Comparison of ENCODE assay signal across 18 cellular contexts in the genomic region with DNA sequence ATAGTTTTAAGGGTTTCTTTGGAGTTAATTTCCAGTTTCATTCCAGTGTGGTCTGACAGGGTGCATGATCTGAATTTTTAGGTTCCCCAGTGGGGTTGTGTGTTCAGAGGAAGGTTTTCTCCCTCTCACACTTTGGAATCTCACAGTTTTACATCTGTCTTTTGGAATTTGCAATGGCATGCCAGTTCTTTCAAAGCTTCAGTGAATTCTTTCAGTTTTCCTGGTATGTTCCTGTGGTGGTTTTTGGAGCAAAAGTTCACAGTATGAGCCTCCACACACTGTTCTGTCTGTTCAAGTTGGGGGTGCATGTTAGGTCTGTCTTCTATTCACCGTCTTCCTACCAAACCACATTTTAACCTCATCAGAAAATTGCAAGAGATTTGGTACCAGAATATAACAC.
DNase-seq lines count a peak whose midpoint lies in the region; ATAC-seq and TF ChIP-seq lines count a peak whose summit lies in the region.
"Had no signal": no experiment of that assay in that cellular context is flagged by ENCODE, and none has a peak within 500 bp of the region (broad histone marks: within the 10 kb centered on the region; RNA-seq: fewer than 3 reads in every experiment).

No MANE protein-coding gene starts in this region.

- WGBS in mesendoderm (ENCODE audit: extremely low coverage, insufficient coverage, low lambda C conversion rate) = no CpG with 5 or more reads among the region's 1 CpG
- no CpG with 5 or more reads among the region's 1 CpG for WGBS in trophoblast cell (ENCODE audit: extremely low coverage, insufficient coverage, insufficient read length)
- 72% methylated on average over 1 of the region's 1 CpG for WGBS in right cardiac atrium

- peak overlapping the region; percentile 49; the same call in 1 of the 2 replicates for H3K4me3 Mint-ChIP-seq in HFFc6

- H3K36me3 Mint-ChIP-seq in HFFc6 (ENCODE audit: low read depth) = peaks cover 16% of the 10 kb centered on the region

- peaks cover 6% of the 10 kb centered on the region; the same call in 1 of the 2 replicates for H3K27me3 Mint-ChIP-seq in HFFc6 (ENCODE audit: insufficient read depth)

- H3K9me3 ChIP-seq in skeletal muscle satellite cell (replicated peaks; ENCODE audit: low read length) = no peaks in the 10 kb centered on the region
- H3K9me3 ChIP-seq in trophoblast cell (ENCODE audit: insufficient read depth, low read depth, low read length) = no peaks in the 10 kb centered on the region
- H3K9me3 ChIP-seq in right cardiac atrium (ENCODE audit: control insufficient read depth, low read length) = no peaks in the 10 kb centered on the region
- H3K9me3 ChIP-seq: SK-N-SH had no signal

- H4K5ac ChIP-seq in mesendoderm (ENCODE audit: low read length) = no peak overlapping the region

- H3K36me3 ChIP-seq in brain microvascular endothelial cell (replicated peaks) (no peaks in the 10 kb centered on the region), mesendoderm (ENCODE audit: control insufficient read depth, insufficient read depth, low read length) (no peaks in the 10 kb centered on the region), skeletal muscle satellite cell (ENCODE audit: insufficient read depth, low read length) (no peaks in the 10 kb centered on the region), trophoblast cell (ENCODE audit: control insufficient read depth in 1 of 2, insufficient read depth in 2 of 2, low read length in 2 of 2) (no peaks in the 10 kb centered on the region)
- H3K36me3 ChIP-seq: BLaER1 treated with 17β-estradiol and CSF1 and Interleukin-3, amounts not matched to agents 10 nM and 100 nM had no signal

- H3K79me1 ChIP-seq in mesendoderm (ENCODE audit: low read length) = no peaks in the 10 kb centered on the region
- H3K79me1 ChIP-seq in trophoblast cell (ENCODE audit: low read length) = no peaks in the 10 kb centered on the region

- H3K9ac ChIP-seq in mesendoderm (ENCODE audit: low read length) (no peak overlapping the region), skeletal muscle satellite cell (ENCODE audit: low read depth, low read length) (peak overlapping the region; percentile 15), trophoblast cell (ENCODE audit: low read length) (no peak overlapping the region)
- H3K9ac ChIP-seq: BLaER1 treated with 17β-estradiol and CSF1 and Interleukin-3, amounts not matched to agents 10 nM and 100 nM; SK-N-SH had no signal

- H2BK12ac ChIP-seq in trophoblast cell (ENCODE audit: low read length) = no peak overlapping the region

- intact Hi-C loops in right cardiac atrium (cut with DNase I) = no loop called here

- no peak overlapping the region for H4K12ac ChIP-seq in trophoblast cell (ENCODE audit: low read depth, low read length)

- H3K14ac ChIP-seq in trophoblast cell (ENCODE audit: low read length) = no peak overlapping the region

- H3K18ac ChIP-seq in mesendoderm (ENCODE audit: low read length) = no peak overlapping the region
- H3K18ac ChIP-seq in trophoblast cell (ENCODE audit: low read length) = no peak overlapping the region

- no peaks in the 10 kb centered on the region for H3K27me3 ChIP-seq in brain microvascular endothelial cell (replicated peaks)
- H3K27me3 ChIP-seq in mesendoderm (ENCODE audit: insufficient read depth, low read length, poor library complexity) = no peaks in the 10 kb centered on the region
- no peaks in the 10 kb centered on the region for H3K27me3 ChIP-seq in skeletal muscle satellite cell (ENCODE audit: control insufficient read depth, insufficient read depth, low read length)
- H3K27me3 ChIP-seq in trophoblast cell (ENCODE audit: insufficient read depth, low read length) = no peaks in the 10 kb centered on the region
- no peaks in the 10 kb centered on the region for H3K27me3 ChIP-seq in right cardiac atrium (ENCODE audit: control insufficient read depth, insufficient read depth)
- H3K27me3 ChIP-seq: BLaER1 treated with 17β-estradiol and CSF1 and Interleukin-3, amounts not matched to agents 10 nM and 100 nM had no signal

- H3K4ac ChIP-seq in mesendoderm (ENCODE audit: low read depth, low read length) (no peak overlapping the region), trophoblast cell (ENCODE audit: low read depth, low read length) (no peak overlapping the region)

- no peak overlapping the region for H4K91ac ChIP-seq in trophoblast cell (ENCODE audit: low read depth, low read length)

- no peak overlapping the region for H3K27ac Mint-ChIP-seq in HFFc6

- H2BK120ac ChIP-seq in mesendoderm (ENCODE audit: low read depth, low read length) = no peak overlapping the region
- H2BK120ac ChIP-seq in trophoblast cell (ENCODE audit: insufficient read depth, low read length, poor library complexity) = no peak overlapping the region

- H3K4me3 ChIP-seq in brain microvascular endothelial cell (ENCODE audit: low read depth, low read length) (no peak overlapping the region), mesendoderm (ENCODE audit: low read length) (no peak overlapping the region), skeletal muscle satellite cell (ENCODE audit: low read length) (no peak overlapping the region), trophoblast cell (ENCODE audit: low read depth, low read length) (no peak overlapping the region), right cardiac atrium (ENCODE audit: low read length) (no peak overlapping the region)
- H3K4me3 ChIP-seq: BLaER1 treated with 17β-estradiol and CSF1 and Interleukin-3, amounts not matched to agents 10 nM and 100 nM; GM12878 had no signal

- H4K8ac ChIP-seq in mesendoderm (ENCODE audit: low read depth, low read length) (no peak overlapping the region), trophoblast cell (ENCODE audit: low read depth, low read length) (no peak overlapping the region)

- H3K27ac ChIP-seq in brain microvascular endothelial cell (no peak overlapping the region), mesendoderm (ENCODE audit: low read depth, low read length) (no peak overlapping the region), trophoblast cell (ENCODE audit: low read depth, low read length) (no peak overlapping the region), right cardiac atrium (ENCODE audit: low read length) (no peak overlapping the region)
- H3K27ac ChIP-seq: BLaER1 treated with 17β-estradiol and CSF1 and Interleukin-3, amounts not matched to agents 10 nM and 100 nM had no signal

- no peak overlapping the region for H3K56ac ChIP-seq in mesendoderm (ENCODE audit: low read length)

- no peaks in the 10 kb centered on the region for H3K79me2 ChIP-seq in mesendoderm (ENCODE audit: control insufficient read depth, insufficient read depth, low read length)
- H3K79me2 ChIP-seq in trophoblast cell (ENCODE audit: control insufficient read depth, insufficient read depth, low read length, poor library complexity) = no peaks in the 10 kb centered on the region

- H2BK5ac ChIP-seq in mesendoderm (ENCODE audit: low read length) (no peak overlapping the region), trophoblast cell (ENCODE audit: low read depth, low read length, poor library complexity) (no peak overlapping the region)

- DNase-seq in HFFc6 (peak; percentile 6), brain microvascular endothelial cell (peak; percentile 0), mesendoderm (peak; percentile 84), trophoblast cell (no peak), NCI-H1930 (lab: John Stamatoyannopoulos, UW) (no peak), right cardiac atrium (no peak)
- DNase-seq: MM.1S, NCI-H1105, NCI-H187 treated with DMSO at 0.1 percent for 48 hours, NCI-H510A, NCI-H82, SK-N-SH had no signal

- H3K4me1 ChIP-seq in mesendoderm (ENCODE audit: control insufficient read depth, low read depth, low read length) (no peaks in the 10 kb centered on the region), skeletal muscle satellite cell (ENCODE audit: control insufficient read depth, insufficient read depth, low read length) (peaks cover 33% of the 10 kb centered on the region), trophoblast cell (ENCODE audit: control insufficient read depth in 1 of 2, insufficient read depth in 2 of 2, low read length in 2 of 2) (no peaks in the 10 kb centered on the region), right cardiac atrium (ENCODE audit: control insufficient read depth, insufficient read depth, low read length) (no peaks in the 10 kb centered on the region)
- H3K4me1 ChIP-seq: BLaER1 treated with 17β-estradiol and CSF1 and Interleukin-3, amounts not matched to agents 10 nM and 100 nM had no signal

- TF ChIP-seq CTCF in HFFc6 (IDR thresholded peaks at IDR 0.05) = no peak
- no peak for TF ChIP-seq CTCF in brain microvascular endothelial cell (IDR thresholded peaks at IDR 0.05; ENCODE audit: low read depth, low read length, missing control alignments)

- H2AFZ ChIP-seq in trophoblast cell (ENCODE audit: insufficient read depth, low read length, poor library complexity) = no peak overlapping the region

- H2AK5ac ChIP-seq in mesendoderm (ENCODE audit: low read length) (no peak overlapping the region), trophoblast cell (ENCODE audit: low read length) (no peak overlapping the region)

- H2BK15ac ChIP-seq in mesendoderm (replicated peaks; ENCODE audit: low read depth) = no peak overlapping the region

- H3K23ac ChIP-seq in mesendoderm (ENCODE audit: low read length) = no peak overlapping the region
- no peak overlapping the region for H3K23ac ChIP-seq in trophoblast cell (ENCODE audit: low read length)

- peaks cover 26% of the 10 kb centered on the region for H3K4me1 Mint-ChIP-seq in HFFc6 (ENCODE audit: low read depth)

- H3K4me2 ChIP-seq in mesendoderm (ENCODE audit: low read length) (no peak overlapping the region), skeletal muscle satellite cell (ENCODE audit: low read length) (peak overlapping the region; percentile 25), trophoblast cell (ENCODE audit: low read length) (no peak overlapping the region)
- H3K4me2 ChIP-seq: BLaER1 treated with 17β-estradiol and CSF1 and Interleukin-3, amounts not matched to agents 10 nM and 100 nM; SK-N-SH had no signal

- H3K9me3 Mint-ChIP-seq in HFFc6 = peaks cover 12% of the 10 kb centered on the region

- ATAC-seq in HG03196 (IDR thresholded peaks at IDR 0.05; ENCODE audit: unreplicated experiment) (no peak), right cardiac atrium (no peak)
- ATAC-seq: GM12878, Panc1, Right ventricle myocardium inferior had no signal

- in situ Hi-C loops in brain microvascular endothelial cell (cut with HindIII; ENCODE audit: low pct_ligation_motif_present, low sequenced_read_pairs) = no loop called here

Comparison
In these comparisons a context has a peak if more than half of its experiments do, and no peak if none do; other contexts are left out.
1. DNase-seq: peak in HFFc6 (single experiment), brain microvascular endothelial cell (single experiment) and mesendoderm (single experiment); none in trophoblast cell (0 of 2), NCI-H1930 (0 of 2) and right cardiac atrium (0 of 3).